ENCODE assay signal across 8 cellular contexts in genomic region chr17:5418858-5419355, GRCh38. TPM values are rescaled to one million over a fixed set of nuclear protein-coding genes. Genes with fewer than 3 reads are reported as not detected.
DNase-seq lines count a peak whose midpoint lies in the region; TF ChIP-seq lines count a peak whose summit lies in the region.

No MANE protein-coding gene starts in this region.

- H2AFZ ChIP-seq in GM23248, result peak overlapping the region; percentile 98

- H3K9me3 ChIP-seq in ES-I3 (ENCODE audit: control insufficient read depth, insufficient read depth, low read length) (no peaks in the 10 kb centered on the region), GM23248 (ENCODE audit: low read depth) (no peaks in the 10 kb centered on the region), esophagus (ENCODE audit: control insufficient read depth in 2 of 2, insufficient read depth in 1 of 2, low read depth in 1 of 2, low read length in 1 of 2) (no peaks in the 10 kb centered on the region)

- peak overlapping the region; percentile 98 for H3K4me2 ChIP-seq in GM23248 (ENCODE audit: unreplicated experiment)

- peak overlapping the region; percentile 98 for H3K4me3 Mint-ChIP-seq in neural crest cell

- in situ Hi-C loops in GM23248 (cut with MboI), result no loop called here

- H3K27ac Mint-ChIP-seq in neural crest cell (ENCODE audit: unreplicated experiment), result peak overlapping the region; percentile 98

- H3K4me1 ChIP-seq in ES-I3 (ENCODE audit: insufficient read depth, low read length) (no peaks in the 10 kb centered on the region; the same call in 1 of the 2 replicates), GM23248 (ENCODE audit: insufficient read depth) (peaks cover 27% of the 10 kb centered on the region), esophagus (ENCODE audit: control insufficient read depth in 2 of 2, insufficient read depth in 2 of 2, low read length in 1 of 2) (peaks cover 0 to 2% of the 10 kb centered on the region in 2 donors)

- no peaks in the 10 kb centered on the region for H4K20me1 ChIP-seq in GM23248 (ENCODE audit: insufficient read depth)

- H3K79me2 ChIP-seq in GM23248 (ENCODE audit: insufficient read depth), result peaks cover 57% of the 10 kb centered on the region

- no peaks in the 10 kb centered on the region for H3K27me3 ChIP-seq in GM23248 (replicated peaks; ENCODE audit: insufficient read depth)
- H3K27me3 ChIP-seq in esophagus (ENCODE audit: control insufficient read depth in 1 of 2, insufficient read depth in 2 of 2, low read length in 2 of 2), result no peaks in the 10 kb centered on the region

- DNase-seq in GM23248 (peak; percentile 69), NCI-H1694 treated with DMSO at 0.1 percent for 48 hours (lab: John Stamatoyannopoulos, UW) (peak; percentile 25), neural crest cell (ENCODE audit: low read depth, low spot score) (no peak), ecto neural progenitor cell (ENCODE audit: low spot score) (no peak)
- peak in 2 of 3 experiments; percentile 25 to 26 for DNase-seq in activated CD8-positive, alpha-beta memory T cell treated with anti-CD3 and anti-CD28 coated beads for 48 hours (ENCODE audit: low read depth in 2 of 3, low spot score in 2 of 3)

- peak overlapping the region; percentile 97 for H3K9ac ChIP-seq in ES-I3 (ENCODE audit: low read depth, low read length)
- H3K9ac ChIP-seq in GM23248, result peak overlapping the region; percentile 94

- TF ChIP-seq CTCF in neural crest cell (conservative IDR thresholded peaks at IDR 0.05), result no peak

- no peaks in the 10 kb centered on the region for H3K9me3 Mint-ChIP-seq in neural crest cell

- 0 to 2% methylated on average over 26 of the region's 26 CpGs for WGBS in GM23248 (ENCODE audit: low coverage in 1 of 2, low lambda C conversion rate in 2 of 2, missing lambda C conversion rate in 2 of 2), 2 experiments
- WGBS in esophagus, 2 donors, result 0% methylated on average over 26 of the region's 26 CpGs

- H3K4me3 ChIP-seq in GM23248 (peak overlapping the region; percentile 96), esophagus (ENCODE audit: low read depth in 1 of 2, low read length in 2 of 2) (peak overlapping the region; percentile 71 to 86)

- peaks cover 42% of the 10 kb centered on the region for H3K4me1 Mint-ChIP-seq in neural crest cell

- peaks cover 26% of the 10 kb centered on the region for H3F3A ChIP-seq in GM23248 (ENCODE audit: insufficient read depth)

- H3K27ac ChIP-seq in GM23248 (peak overlapping the region; percentile 85), esophagus (ENCODE audit: low read depth in 2 of 2, low read length in 1 of 2) (peak overlapping the region; percentile 92 to 97), temporal lobe (ENCODE audit: low read depth, low read length) (peak overlapping the region; percentile 76)

- H3K9me2 ChIP-seq in GM23248 (ENCODE audit: insufficient read depth), result no peaks in the 10 kb centered on the region

- peaks cover 9% of the 10 kb centered on the region for H3K36me3 Mint-ChIP-seq in neural crest cell (ENCODE audit: low read depth)

- no peaks in the 10 kb centered on the region for H3K27me3 Mint-ChIP-seq in neural crest cell (ENCODE audit: low read depth)

- H3K36me3 ChIP-seq in ES-I3 (ENCODE audit: insufficient read depth, low read length), result peaks cover 14% of the 10 kb centered on the region
- no peaks in the 10 kb centered on the region; the same call in 1 of the 2 replicates for H3K36me3 ChIP-seq in GM23248 (ENCODE audit: low read depth)
- H3K36me3 ChIP-seq in esophagus (ENCODE audit: control insufficient read depth in 2 of 2, insufficient read depth in 2 of 2, low read length in 1 of 2), result peaks cover 0 to 2% of the 10 kb centered on the region in 2 donors

RNA-seq across cellular contexts. Expression of gene NUP88, which starts 0.6 kb away (rescaled TPM):
- 42.9 and 50.6 TPM in 2 replicates for total RNA-seq in GM23248 (2014; rRNA removed; shearing (Covaris generic))
- 42.9 and 52.6 TPM in 2 replicates for polyA plus RNA-seq in GM23248 (2016; fragmentation: Nextera tagmentation; extraction: Ambion mirVana)
- polyA plus RNA-seq in esophagus, result 10 to 100 TPM; 55.3 to 65.7 TPM
- total RNA-seq in neural crest cell, result 91.2 and 102 TPM in 2 replicates
- 68.4 TPM for total RNA-seq in temporal lobe

RNA-seq across cellular contexts. Expression of gene RPAIN, which starts 1.1 kb away (rescaled TPM):
- total RNA-seq in GM23248 (2014; rRNA removed; shearing (Covaris generic)), result 9.0 and 15.7 TPM in 2 replicates
- polyA plus RNA-seq in GM23248 (2016; fragmentation: Nextera tagmentation; extraction: Ambion mirVana) (21.4 and 22.0 TPM in 2 replicates), esophagus (10 to 100 TPM; 22.1 to 23.9 TPM)
- total RNA-seq in neural crest cell (99.8 and 103 TPM in 2 replicates), temporal lobe (51.1 TPM)

RNA-seq across cellular contexts. Expression of gene C1QBP, which starts 20.0 kb away (rescaled TPM):
- total RNA-seq in GM23248 (2014; rRNA removed; shearing (Covaris generic)), result 119 and 131 TPM in 2 replicates
- 235 and 241 TPM in 2 replicates for polyA plus RNA-seq in GM23248 (2016; fragmentation: Nextera tagmentation; extraction: Ambion mirVana)
- polyA plus RNA-seq in esophagus, result 100 to 1,000 TPM; 118 to 204 TPM
- 202 and 221 TPM in 2 replicates for total RNA-seq in neural crest cell
- total RNA-seq in temporal lobe, result 85.1 TPM

RNA-seq across cellular contexts. Expression of gene DHX33, which starts 49.9 kb away (rescaled TPM):
- 4.4 and 6.3 TPM in 2 replicates for total RNA-seq in GM23248 (2014; rRNA removed; shearing (Covaris generic))
- polyA plus RNA-seq in GM23248 (2016; fragmentation: Nextera tagmentation; extraction: Ambion mirVana) (2.2 and 3.0 TPM in 2 replicates), esophagus (1 to 10 TPM; 5.0 to 5.2 TPM)
- total RNA-seq in neural crest cell (35.3 and 37.5 TPM in 2 replicates), temporal lobe (12.3 TPM)

Comparison
In these comparisons a context has a peak if more than half of its experiments do, and no peak if none do; other contexts are left out.
1. DNase-seq: peak in GM23248 (single experiment), NCI-H1694 treated with DMSO at 0.1 percent for 48 hours (single experiment) and activated CD8-positive, alpha-beta memory T cell treated with anti-CD3 and anti-CD28 coated beads for 48 hours (2 of 3); none in neural crest cell (single experiment) and ecto neural progenitor cell (single experiment).
2. Peak in every context shown above with its lines, with median percentiles within 50 percentile points of each other: H3K27ac ChIP-seq.